Comparison of ENCODE assay signal across 9 cellular contexts in genomic region chr9:13278023-13278367, GRCh38. TPM values are rescaled to one million over a fixed set of nuclear protein-coding genes. Genes with fewer than 3 reads are reported as not detected.
DNase-seq lines count a peak whose midpoint lies in the region; ATAC-seq and TF ChIP-seq lines count a peak whose summit lies in the region.
"Had no signal": no experiment of that assay in that cellular context is flagged by ENCODE, and none has a peak within 500 bp of the region (broad histone marks: within the 10 kb centered on the region; RNA-seq: fewer than 3 reads in every experiment).

No MANE protein-coding gene starts in this region.

- H4K12ac ChIP-seq in trophoblast cell (ENCODE audit: low read depth, low read length) = peak overlapping the region; percentile 93

- peak overlapping the region; percentile 83 for H3K27ac ChIP-seq in SJSA1
- peak overlapping the region; percentile 97 for H3K27ac ChIP-seq in trophoblast cell (ENCODE audit: low read depth, low read length)

- H3K9me3 ChIP-seq in SJSA1 (replicated peaks) = no peaks in the 10 kb centered on the region; the same call in 1 of the 2 replicates
- H3K9me3 ChIP-seq in trophoblast cell (ENCODE audit: insufficient read depth, low read depth, low read length) = no peaks in the 10 kb centered on the region

- TF ChIP-seq CTCF in BJ (IDR thresholded peaks at IDR 0.05; ENCODE audit: insufficient read depth, low read depth, low read length) (no peak), fibroblast of villous mesenchyme (IDR thresholded peaks at IDR 0.05; ENCODE audit: insufficient read depth, low read depth, low read length) (no peak)

- POLR2A ChIA-PET in BJ (lab: Charles Lee) = no interaction called here

- H2BK120ac ChIP-seq in trophoblast cell (ENCODE audit: insufficient read depth, low read length, poor library complexity) = peak overlapping the region; percentile 95

- peak overlapping the region; percentile 38 for H3K9ac ChIP-seq in trophoblast cell (ENCODE audit: low read length)

- H3K79me1 ChIP-seq in trophoblast cell (ENCODE audit: low read length) = peaks cover 18% of the 10 kb centered on the region

- ATAC-seq in HG03457 (IDR thresholded peaks at IDR 0.05; ENCODE audit: unreplicated experiment) = no peak
- no peak for ATAC-seq in GM21529 (IDR thresholded peaks at IDR 0.05; ENCODE audit: unreplicated experiment)

- H3K36me3 ChIP-seq in BJ (ENCODE audit: control insufficient read depth, insufficient read depth, low read length) (no peaks in the 10 kb centered on the region), SJSA1 (no peaks in the 10 kb centered on the region; the same call in 1 of the 2 replicates), trophoblast cell (ENCODE audit: control insufficient read depth in 1 of 2, insufficient read depth in 2 of 2, low read length in 2 of 2) (no peaks in the 10 kb centered on the region)

- H3K14ac ChIP-seq in trophoblast cell (ENCODE audit: low read length) = peak overlapping the region; percentile 98

- H3K4me2 ChIP-seq in trophoblast cell (ENCODE audit: low read length) = peak overlapping the region; percentile 54

- peaks cover 36% of the 10 kb centered on the region for H3K4me1 ChIP-seq in SJSA1 (replicated peaks)
- H3K4me1 ChIP-seq in trophoblast cell (ENCODE audit: control insufficient read depth in 1 of 2, insufficient read depth in 2 of 2, low read length in 2 of 2) = peaks cover 4 to 10% of the 10 kb centered on the region in 2 experiments

- CTCF ChIA-PET in BJ (lab: Yijun Ruan, JAX) = no interaction called here

- no peak overlapping the region for H3K23ac ChIP-seq in trophoblast cell (ENCODE audit: low read length)

- no peak for DNase-seq in BJ (ENCODE audit: low read depth)
- DNase-seq in SJSA1 (ENCODE audit: low read depth in 1 of 2, low spot score in 2 of 2) = no peak
- peak; percentile 69 for DNase-seq in fibroblast of villous mesenchyme (ENCODE audit: low read depth)
- peak in 1 of 2 donors; percentile 39 for DNase-seq in trophoblast cell
- no peak for DNase-seq in NCI-H2107 (lab: John Stamatoyannopoulos, UW)
- DNase-seq in activated CD8-positive, alpha-beta memory T cell treated with anti-CD3 and anti-CD28 coated beads, Interleukin-2, amount 50 U/mL, for 4 hours = no peak
- DNase-seq: GOT3 had no signal

- peaks cover 12% of the 10 kb centered on the region for H3K79me2 ChIP-seq in trophoblast cell (ENCODE audit: control insufficient read depth, insufficient read depth, low read length, poor library complexity)

- H2AFZ ChIP-seq in trophoblast cell (ENCODE audit: insufficient read depth, low read length, poor library complexity) = peak overlapping the region; percentile 48

- H3K27me3 ChIP-seq in BJ (ENCODE audit: control insufficient read depth, insufficient read depth, low read length) (no peaks in the 10 kb centered on the region), SJSA1 (replicated peaks) (no peaks in the 10 kb centered on the region), trophoblast cell (ENCODE audit: insufficient read depth, low read length) (no peaks in the 10 kb centered on the region)

- H3K4me3 ChIP-seq in BJ (ENCODE audit: low read depth, low read length) (peak overlapping the region; percentile 73), SJSA1 (peak overlapping the region; percentile 65), fibroblast of villous mesenchyme (ENCODE audit: low read depth, low read length) (peak overlapping the region; percentile 84), trophoblast cell (ENCODE audit: low read depth, low read length) (peak overlapping the region; percentile 75)

- peak overlapping the region; percentile 89 for H3K18ac ChIP-seq in trophoblast cell (ENCODE audit: low read length)

- H2AK5ac ChIP-seq in trophoblast cell (ENCODE audit: low read length) = peak overlapping the region; percentile 28

- peak overlapping the region; percentile 86 for H4K8ac ChIP-seq in trophoblast cell (ENCODE audit: low read depth, low read length)

- H2BK12ac ChIP-seq in trophoblast cell (ENCODE audit: low read length) = no peak overlapping the region

- H4K91ac ChIP-seq in trophoblast cell (ENCODE audit: low read depth, low read length) = peak overlapping the region; percentile 97

- peak overlapping the region; percentile 53 for H3K4ac ChIP-seq in trophoblast cell (ENCODE audit: low read depth, low read length)

- H2BK5ac ChIP-seq in trophoblast cell (ENCODE audit: low read depth, low read length, poor library complexity) = peak overlapping the region; percentile 86

- 100% methylated on average over 1 of the region's 10 CpGs for WGBS in trophoblast cell (ENCODE audit: extremely low coverage, insufficient coverage, insufficient read length)

RNA-seq across cellular contexts. Expression of gene MPDZ, which starts 1.5 kb away (rescaled TPM):
- polyA plus RNA-seq in BJ (2011; rRNA removed) = 22.0 and 28.6 TPM in 2 replicates
- 20.4 and 20.8 TPM in 2 replicates for polyA minus RNA-seq in BJ (2011; rRNA and poly(A)+ RNA removed)
- 20.4 and 25.2 TPM in 2 replicates for total RNA-seq in SJSA1 (2014; rRNA removed; shearing (Covaris generic))
- 46.4 and 62.6 TPM in 2 replicates for total RNA-seq in fibroblast of villous mesenchyme
- polyA plus RNA-seq in trophoblast cell (2013) = 35.6 and 36.0 TPM in 2 replicates
